Comparison of ENCODE assay signal across 8 cellular contexts in genomic region chr12:94676011-94676709, GRCh38. TPM values are rescaled to one million over a fixed set of nuclear protein-coding genes. Genes with fewer than 3 reads are reported as not detected.
DNase-seq lines count a peak whose midpoint lies in the region; ATAC-seq and TF ChIP-seq lines count a peak whose summit lies in the region.

No MANE protein-coding gene starts in this region.

- DNase-seq in Right ventricle myocardium inferior (ENCODE audit: missing footprints) (peak; percentile 77), cardiac septum (ENCODE audit: low spot score) (no peak), amniotic epithelial cell (ENCODE audit: low read depth) (peak; percentile 19), DMS 273 treated with DMSO at 0.1 percent for 48 hours (lab: John Stamatoyannopoulos, UW) (no peak), superior temporal gyrus (ENCODE audit: extremely low spot score) (no peak), brain microvascular endothelial cell (no peak)

- H3K4me3 ChIP-seq in parathyroid adenoma (ENCODE audit: low read depth, low read length) (no peak overlapping the region), brain microvascular endothelial cell (ENCODE audit: low read depth, low read length) (no peak overlapping the region)

- in situ Hi-C loops in brain microvascular endothelial cell (cut with HindIII; ENCODE audit: low pct_ligation_motif_present, low sequenced_read_pairs), result no loop called here

- H3K79me2 ChIP-seq in parathyroid adenoma, result no peaks in the 10 kb centered on the region

- H3K4me1 ChIP-seq in parathyroid adenoma, result peaks cover 3% of the 10 kb centered on the region

- no peaks in the 10 kb centered on the region for H3K9me3 ChIP-seq in parathyroid adenoma (ENCODE audit: control insufficient read depth, low read length)

- H2AFZ ChIP-seq in parathyroid adenoma, result no peak overlapping the region

- intact Hi-C loops in Right ventricle myocardium inferior (cut with DNase I) (no loop called here), cardiac septum (cut with DNase I) (no loop called here)

- ATAC-seq in Right ventricle myocardium inferior, result peak; percentile 72
- ATAC-seq in HG03378 (IDR thresholded peaks at IDR 0.05; ENCODE audit: unreplicated experiment), result peak; percentile 85

- no peak overlapping the region for H3K4me2 ChIP-seq in parathyroid adenoma (ENCODE audit: low read length)

- H3K27me3 ChIP-seq in parathyroid adenoma (ENCODE audit: control insufficient read depth, insufficient read depth, low read length) (no peaks in the 10 kb centered on the region), brain microvascular endothelial cell (replicated peaks) (no peaks in the 10 kb centered on the region)

- no peak overlapping the region for H3K9ac ChIP-seq in parathyroid adenoma

- TF ChIP-seq CTCF in parathyroid adenoma (IDR thresholded peaks at IDR 0.05) (no peak), brain microvascular endothelial cell (IDR thresholded peaks at IDR 0.05; ENCODE audit: low read depth, low read length, missing control alignments) (no peak)

- H3K27ac ChIP-seq in parathyroid adenoma, result peak overlapping the region; percentile 33
- no peak overlapping the region for H3K27ac ChIP-seq in brain microvascular endothelial cell

- no peaks in the 10 kb centered on the region for H3K36me3 ChIP-seq in parathyroid adenoma (ENCODE audit: control insufficient read depth, insufficient read depth, low read length)
- no peaks in the 10 kb centered on the region for H3K36me3 ChIP-seq in brain microvascular endothelial cell (replicated peaks)

RNA-seq across cellular contexts. Expression of gene TMCC3, which starts 25.8 kb away (rescaled TPM):
- total RNA-seq in Right ventricle myocardium inferior (1.5 TPM), cardiac septum (2.3 TPM)

Comparison
In these comparisons a context has a peak if more than half of its experiments do, and no peak if none do; other contexts are left out.
1. DNase-seq: peak in Right ventricle myocardium inferior (single experiment) and amniotic epithelial cell (single experiment); none in cardiac septum (single experiment), DMS 273 treated with DMSO at 0.1 percent for 48 hours (single experiment), superior temporal gyrus (single experiment) and brain microvascular endothelial cell (single experiment).